In genomic region chr2:42547014-42547413, GRCh38 we compare ENCODE assay signal across 1 cellular context.
TF ChIP-seq lines count a peak whose summit lies in the region.

No MANE protein-coding gene starts in this region.

TF ChIP-seq in H1, 55 proteins besides CTCF, POLR2A, EP300 and RAD21:
- TF ChIP-seq YY1 (IDR thresholded peaks at IDR 0.05; ENCODE audit: low read depth, low read length) (no peak), NRF1 (IDR thresholded peaks at IDR 0.05; ENCODE audit: low read depth, low read length) (no peak), SIRT6 (IDR thresholded peaks at IDR 0.05; ENCODE audit: low read length) (no peak), RNF2 (IDR thresholded peaks at IDR 0.05; ENCODE audit: borderline replicate concordance, low read depth, low read length, missing control alignments, poor library complexity, severe bottlenecking) (no peak), EGR1 (IDR thresholded peaks at IDR 0.05; ENCODE audit: borderline replicate concordance, low read depth, low read length) (no peak), CBX5 (IDR thresholded peaks at IDR 0.05; ENCODE audit: low read depth, low read length) (no peak), NANOG (IDR thresholded peaks at IDR 0.05; ENCODE audit: insufficient read depth, low read depth, low read length, poor library complexity, severe bottlenecking) (no peak), BRCA1 (IDR thresholded peaks at IDR 0.05; ENCODE audit: low read depth, low read length) (no peak), RXRA (IDR thresholded peaks at IDR 0.05; ENCODE audit: insufficient read depth, low read depth, low read length) (no peak), ATF3 (IDR thresholded peaks at IDR 0.05; ENCODE audit: insufficient read depth, low read depth, low read length) (no peak), JUND (IDR thresholded peaks at IDR 0.05; ENCODE audit: low read length) (no peak), CTBP2 (IDR thresholded peaks at IDR 0.05; ENCODE audit: borderline replicate concordance, insufficient read depth, insufficient read length, low read length) (no peak), TAF1 (IDR thresholded peaks at IDR 0.05; ENCODE audit: low read depth, low read length) (no peak), KDM1A (IDR thresholded peaks at IDR 0.05; ENCODE audit: borderline replicate concordance, low read length) (no peak), SP2 (IDR thresholded peaks at IDR 0.05; ENCODE audit: low read length) (no peak), CBX8 (IDR thresholded peaks at IDR 0.05; ENCODE audit: borderline replicate concordance, low read depth, low read length) (no peak), SAP30 (IDR thresholded peaks at IDR 0.05; ENCODE audit: insufficient read depth, insufficient replicate concordance, low read length) (no peak), SUZ12 (IDR thresholded peaks at IDR 0.05; ENCODE audit: low read length) (no peak)
